ENCODE assay signal across 23 cellular contexts in genomic region chr14:104515811-104516780, GRCh38.
DNase-seq lines count a peak whose midpoint lies in the region; ATAC-seq and TF ChIP-seq lines count a peak whose summit lies in the region.
"Had no signal": no experiment of that assay in that cellular context is flagged by ENCODE, and none has a peak within 500 bp of the region (broad histone marks: within the 10 kb centered on the region; RNA-seq: fewer than 3 reads in every experiment).

No MANE protein-coding gene starts in this region.

- H3K36me3 ChIP-seq in H7 (replicated peaks; ENCODE audit: control insufficient read depth, insufficient read depth, low read length) (no peaks in the 10 kb centered on the region), testis (ENCODE audit: low read depth, missing control alignments) (no peaks in the 10 kb centered on the region)
- H3K36me3 ChIP-seq: BE2C had no signal

- H3K9me3 Mint-ChIP-seq in activated CD8-positive, alpha-beta memory T cell treated with anti-CD3 and anti-CD28 coated beads, Interleukin-2, amount 10 ng/mL, durations not matched to agents 7 days and 5 days (ENCODE audit: low read depth) = peaks cover 2% of the 10 kb centered on the region
- peaks cover 3% of the 10 kb centered on the region for H3K9me3 Mint-ChIP-seq in natural killer cell treated with Interleukin-12 subunit alpha and Interleukin-12 subunit beta and Interleukin-15 and Interleukin-18, amount 100 ng/mL, for 72 hours

- no peaks in the 10 kb centered on the region for H3K27me3 Mint-ChIP-seq in activated CD8-positive, alpha-beta memory T cell treated with anti-CD3 and anti-CD28 coated beads, Interleukin-2, amount 10 ng/mL, durations not matched to agents 7 days and 5 days
- H3K27me3 Mint-ChIP-seq in natural killer cell treated with Interleukin-12 subunit alpha and Interleukin-12 subunit beta and Interleukin-15 and Interleukin-18, amount 100 ng/mL, for 72 hours = peaks cover 0 to 3% of the 10 kb centered on the region in 2 donors

- H3K27ac ChIP-seq in testis = no peak overlapping the region
- H3K27ac ChIP-seq: HL-60 had no signal

- 92 to 98% methylated on average over 14 to 23 of the region's 23 CpGs for WGBS in testis, 2 donors

- H3K27me3 ChIP-seq in H7 (ENCODE audit: control insufficient read depth, insufficient read depth, low read length) (no peaks in the 10 kb centered on the region), testis (no peaks in the 10 kb centered on the region)
- H3K27me3 ChIP-seq: BE2C had no signal

- CTCF ChIA-PET in activated CD8-positive, alpha-beta memory T cell treated with anti-CD3 and anti-CD28 coated beads, Interleukin-2, amount 10 ng/mL, durations not matched to agents 7 days and 5 days (lab: Charles Lee) = no interaction called here

- ATAC-seq in activated CD8-positive, alpha-beta memory T cell treated with anti-CD3 and anti-CD28 coated beads, Interleukin-2, amount 10 ng/mL, durations not matched to agents 7 days and 5 days = no peak
- ATAC-seq in left lobe of liver (no peak), HG02610 (IDR thresholded peaks at IDR 0.05; ENCODE audit: unreplicated experiment) (no peak), HG02870 (IDR thresholded peaks at IDR 0.05; ENCODE audit: unreplicated experiment) (no peak)
- no peak for ATAC-seq in natural killer cell treated with Interleukin-12 subunit alpha and Interleukin-12 subunit beta and Interleukin-15 and Interleukin-18, amount 100 ng/mL, for 72 hours
- ATAC-seq: HepG2, Panc1, SK-N-SH treated with all-trans-retinoic acid at 6 μM for 48 hours had no signal

- no peaks in the 10 kb centered on the region for H3K36me3 Mint-ChIP-seq in activated CD8-positive, alpha-beta memory T cell treated with anti-CD3 and anti-CD28 coated beads, Interleukin-2, amount 10 ng/mL, durations not matched to agents 7 days and 5 days
- no peaks in the 10 kb centered on the region for H3K36me3 Mint-ChIP-seq in natural killer cell treated with Interleukin-12 subunit alpha and Interleukin-12 subunit beta and Interleukin-15 and Interleukin-18, amount 100 ng/mL, for 72 hours

- H3K4me3 ChIP-seq in H7 (ENCODE audit: insufficient read depth, low read depth, low read length) (no peak overlapping the region), testis (no peak overlapping the region)

- TF ChIP-seq POLR2A in testis (IDR thresholded peaks at IDR 0.05) = no peak

- no peaks in the 10 kb centered on the region for H3K4me1 Mint-ChIP-seq in activated CD8-positive, alpha-beta memory T cell treated with anti-CD3 and anti-CD28 coated beads, Interleukin-2, amount 10 ng/mL, durations not matched to agents 7 days and 5 days
- H3K4me1 Mint-ChIP-seq in natural killer cell treated with Interleukin-12 subunit alpha and Interleukin-12 subunit beta and Interleukin-15 and Interleukin-18, amount 100 ng/mL, for 72 hours (ENCODE audit: low read depth in 2 of 2) = no peaks in the 10 kb centered on the region

- no peaks in the 10 kb centered on the region for H3K9me3 ChIP-seq in testis

- H3K4me1 ChIP-seq in testis = no peaks in the 10 kb centered on the region

- peak; percentile 14 for DNase-seq in H7
- DNase-seq in activated CD8-positive, alpha-beta memory T cell treated with anti-CD3 and anti-CD28 coated beads, Interleukin-2, amount 10 ng/mL, durations not matched to agents 7 days and 5 days = peak; percentile 33
- peak; percentile 34 for DNase-seq in left lobe of liver (ENCODE audit: low spot score)
- peak; percentile 7 for DNase-seq in testis
- no peak for DNase-seq in natural killer cell treated with Interleukin-12 subunit alpha and Interleukin-12 subunit beta and Interleukin-15 and Interleukin-18, amount 100 ng/mL, for 72 hours (ENCODE audit: low spot score)
- DNase-seq: BE2C, DMS53, EL, GF-D8, KBM-7, NCI-H1092, NCI-H146, NCI-H2029 treated with DMSO at 0.1 percent for 48 hours, NCI-H2171, NCI-H345, NCI-H524 treated with DMSO at 0.1 percent for 48 hours, NCI-H82 had no signal

- H3K27ac Mint-ChIP-seq in activated CD8-positive, alpha-beta memory T cell treated with anti-CD3 and anti-CD28 coated beads, Interleukin-2, amount 10 ng/mL, durations not matched to agents 7 days and 5 days = no peak overlapping the region
- H3K27ac Mint-ChIP-seq in natural killer cell treated with Interleukin-12 subunit alpha and Interleukin-12 subunit beta and Interleukin-15 and Interleukin-18, amount 100 ng/mL, for 72 hours = no peak overlapping the region

- intact Hi-C loops in testis (cut with DNase I; ENCODE audit: low total_unique reads) = no loop called here

- no peak overlapping the region for H3K4me3 Mint-ChIP-seq in activated CD8-positive, alpha-beta memory T cell treated with anti-CD3 and anti-CD28 coated beads, Interleukin-2, amount 10 ng/mL, durations not matched to agents 7 days and 5 days
- H3K4me3 Mint-ChIP-seq in natural killer cell treated with Interleukin-12 subunit alpha and Interleukin-12 subunit beta and Interleukin-15 and Interleukin-18, amount 100 ng/mL, for 72 hours = no peak overlapping the region

- no peak for TF ChIP-seq CTCF in testis (IDR thresholded peaks at IDR 0.05)
